8 cellular contexts compared by ENCODE assay signal in the genomic region with DNA sequence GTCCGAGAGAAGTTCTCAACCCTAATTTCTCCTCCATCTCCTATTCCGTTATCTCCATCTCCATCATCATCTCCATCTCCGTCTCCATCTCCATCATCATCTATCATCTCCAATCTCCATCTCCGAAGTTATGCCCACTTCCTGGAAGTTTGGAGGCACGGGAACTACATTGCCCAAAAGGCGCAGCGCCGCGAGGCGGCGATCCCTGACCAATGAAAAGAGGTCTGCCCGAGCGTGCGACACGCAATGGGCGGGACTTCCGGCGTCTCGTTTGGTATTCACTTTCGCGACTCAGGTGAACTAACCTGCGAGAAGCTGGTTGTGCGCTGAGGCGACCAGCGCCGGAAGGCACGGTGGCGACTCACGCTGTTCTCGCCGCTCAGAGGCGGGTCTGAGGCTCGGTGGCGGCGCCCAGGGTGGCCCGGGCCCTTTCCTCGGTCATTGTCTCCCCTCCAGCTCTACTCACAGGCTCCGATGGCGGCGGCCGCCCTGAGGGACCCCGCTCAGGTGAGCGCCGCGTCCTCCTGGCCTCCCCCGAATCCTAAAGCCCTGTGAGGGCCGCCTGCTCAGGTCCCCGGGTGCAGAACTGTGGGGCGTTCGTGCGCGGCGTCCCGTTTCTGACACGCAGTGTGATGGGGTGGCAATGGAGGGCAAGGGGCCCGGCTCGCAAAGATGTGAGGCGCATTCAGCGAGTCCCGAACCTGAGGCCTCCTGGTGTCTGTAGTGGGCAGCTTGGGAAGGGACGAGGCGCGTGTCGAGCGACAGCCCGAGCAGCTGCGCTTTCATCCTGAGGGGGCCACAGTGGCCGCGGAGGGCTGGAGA. TPM values are rescaled to one million over a fixed set of nuclear protein-coding genes. Genes with fewer than 3 reads are reported as not detected.
DNase-seq lines count a peak whose midpoint lies in the region; ATAC-seq and TF ChIP-seq lines count a peak whose summit lies in the region.
"Not testable (repeated sequence)": the region's sequence is repeated elsewhere in the genome, so short reads cannot be mapped to it uniquely, and the experiment has no call there.

A gene (plus strand): TSS at position 274 of the 822 bp plus-strand sequence. CDS start 201 bp downstream, at position 475.

- TF ChIP-seq EP300 in transverse colon (IDR thresholded peaks at IDR 0.05; ENCODE audit: low read depth): not testable (repeated sequence)

- H3K4me3 ChIP-seq in heart right ventricle (peak within 1 kb of the TSS; percentile 64 to 100 (median 97)), transverse colon (peak within 1 kb of the TSS; percentile 90 to 99 (median 96))

- DNase-seq in NCI-H1417 treated with DMSO at 0.1 percent for 48 hours (lab: John Stamatoyannopoulos, UW): peak; percentile 32
- DNase-seq in SW480 (ENCODE audit: low spot score): peak; percentile 92
- peak; percentile 93 for DNase-seq in activated naive CD8-positive, alpha-beta T cell treated with anti-CD3 and anti-CD28 coated beads, Interleukin-2, amount 50 U/mL, for 24 hours
- peak; percentile 92 to 94 for DNase-seq in heart right ventricle
- DNase-seq in pons (ENCODE audit: low spot score): peak; percentile 90
- DNase-seq in transverse colon: peak; percentile 95

- peaks cover 42% of the 10 kb centered on the region for H3K36me3 Mint-ChIP-seq in activated naive CD8-positive, alpha-beta T cell treated with anti-CD3 and anti-CD28 coated beads, Interleukin-2, amount 50 U/mL, for 24 hours (ENCODE audit: low read depth)

- WGBS in heart right ventricle, 2 donors: 1% methylated on average over 55 to 58 of the region's 69 CpGs
- WGBS in transverse colon (ENCODE audit: low coverage in 1 of 2), 2 donors: 2 to 15% methylated on average over 4 to 57 of the region's 69 CpGs

- not testable (repeated sequence) for H3K27me3 Mint-ChIP-seq in activated naive CD8-positive, alpha-beta T cell treated with anti-CD3 and anti-CD28 coated beads, Interleukin-2, amount 50 U/mL, for 24 hours

- in situ Hi-C loops in transverse colon (cut with MboI; ENCODE audit: low pct_ligation_motif_present in 1 of 4, low pct_unique_long_range_greater_than_20kb in 1 of 4, low sequenced_read_pairs in 3 of 4): not testable (repeated sequence)

- H3K27me3 ChIP-seq in heart right ventricle, transverse colon: not testable (repeated sequence)

- peak within 1 kb of the TSS; percentile 73 for H3K4me3 Mint-ChIP-seq in activated naive CD8-positive, alpha-beta T cell treated with anti-CD3 and anti-CD28 coated beads, Interleukin-2, amount 50 U/mL, for 24 hours

- ATAC-seq in HG02759 (IDR thresholded peaks at IDR 0.05; ENCODE audit: unreplicated experiment) (peak; percentile 97), heart right ventricle (peak; percentile 97 to 99 (median 98))
- ATAC-seq in activated naive CD8-positive, alpha-beta T cell treated with anti-CD3 and anti-CD28 coated beads, Interleukin-2, amount 50 U/mL, for 24 hours: peak; percentile 96

- H3K27ac Mint-ChIP-seq in activated naive CD8-positive, alpha-beta T cell treated with anti-CD3 and anti-CD28 coated beads, Interleukin-2, amount 50 U/mL, for 24 hours: peak within 1 kb of the TSS; percentile 54

- TF ChIP-seq CTCF in GM12873 (IDR thresholded peaks at IDR 0.05; ENCODE audit: insufficient read depth, low read depth, low read length, missing control alignments) (peak; percentile 8), heart right ventricle (IDR thresholded peaks at IDR 0.05) (peak in 3 of 9 donors; percentile 23 to 40 (median 24)), transverse colon (IDR thresholded peaks at IDR 0.05) (peak in 1 of 5 experiments; percentile 32)

- peaks cover 0 to 15% (median 0%) of the 10 kb centered on the region in 11 donors for H3K9me3 ChIP-seq in heart right ventricle
- H3K9me3 ChIP-seq in transverse colon: not testable (repeated sequence)

- H3K9me3 Mint-ChIP-seq in activated naive CD8-positive, alpha-beta T cell treated with anti-CD3 and anti-CD28 coated beads, Interleukin-2, amount 50 U/mL, for 24 hours: peaks cover 37% of the 10 kb centered on the region

- TF ChIP-seq POLR2A in transverse colon (IDR thresholded peaks at IDR 0.05): peak; percentile 67

- peaks cover 12% of the 10 kb centered on the region for H3K4me1 Mint-ChIP-seq in activated naive CD8-positive, alpha-beta T cell treated with anti-CD3 and anti-CD28 coated beads, Interleukin-2, amount 50 U/mL, for 24 hours

- intact Hi-C loops in heart right ventricle (cut with DNase I); transverse colon (cut with DNase I; ENCODE audit: low total_unique reads): not testable (repeated sequence)

- peaks cover 6 to 11% (median 8%) of the 10 kb centered on the region in 9 donors for H3K4me1 ChIP-seq in heart right ventricle
- H3K4me1 ChIP-seq in transverse colon: not testable (repeated sequence)

- peaks cover 0 to 27% (median 8%) of the 10 kb centered on the region in 9 donors for H3K36me3 ChIP-seq in heart right ventricle
- H3K36me3 ChIP-seq in transverse colon: peaks cover 0 to 23% (median 8%) of the 10 kb centered on the region in 4 donors

- H3K27ac ChIP-seq in heart right ventricle (peak within 1 kb of the TSS; percentile 56 to 89 (median 76)), transverse colon (peak within 1 kb of the TSS; percentile 79 to 84 (median 80))

RNA-seq across cellular contexts. Expression of the gene that starts here (rescaled TPM):
- total RNA-seq in heart right ventricle (1 to 10 TPM; 5.4 to 9.1 (median 7.8) TPM), transverse colon (1 to 10 TPM; 1.6 to 6.8 (median 5.1) TPM)
- polyA plus RNA-seq in heart right ventricle: 1 to 10 TPM; 5.0 to 9.2 TPM

Comparison
In these comparisons a context has a peak if more than half of its experiments do, and no peak if none do; other contexts are left out.
1. Peak in every context shown above with its lines: DNase-seq, ATAC-seq, H3K4me3 ChIP-seq and H3K27ac ChIP-seq.
2. DNase-seq: peak in every context shown above with its lines; median percentile 95 in transverse colon; 93 in activated naive CD8-positive, alpha-beta T cell treated with anti-CD3 and anti-CD28 coated beads, Interleukin-2, amount 50 U/mL, for 24 hours; 93 in heart right ventricle; 92 in SW480; 90 in pons; 32 in NCI-H1417 treated with DMSO at 0.1 percent for 48 hours.